Comparison of ENCODE assay signal across 17 cellular contexts in genomic region chr11:132220464-132220863, GRCh38.
A peak's percentile ranks its signal among the peaks of the same experiment; 100 is the strongest.
DNase-seq lines count a peak whose midpoint lies in the region; ATAC-seq and TF ChIP-seq lines count a peak whose summit lies in the region.
"Had no signal": no experiment of that assay in that cellular context is flagged by ENCODE, and none has a peak within 500 bp of the region (broad histone marks: within the 10 kb centered on the region; RNA-seq: fewer than 3 reads in every experiment).

No MANE protein-coding gene starts in this region.

- TF ChIP-seq POLR2A in stomach (IDR thresholded peaks at IDR 0.05), result no peak

- no peaks in the 10 kb centered on the region for H3K4me1 ChIP-seq in stomach
- no peaks in the 10 kb centered on the region for H3K4me1 ChIP-seq in upper lobe of right lung

- peaks cover 0 to 3% (median 0%) of the 10 kb centered on the region in 3 donors for H3K27me3 ChIP-seq in stomach
- no peaks in the 10 kb centered on the region for H3K27me3 ChIP-seq in upper lobe of right lung

- H3K27ac ChIP-seq in stomach, result no peak overlapping the region
- no peak overlapping the region for H3K27ac ChIP-seq in upper lobe of right lung

- DNase-seq in AG08396 (ENCODE audit: low spot score) (peak; percentile 45), LHCN-M2 (ENCODE audit: low read depth) (peak; percentile 83), epidermal melanocyte (ENCODE audit: insufficient read length, low spot score) (peak; percentile 69), myocyte (ENCODE audit: low read depth) (peak; percentile 75), stomach (no peak), upper lobe of right lung (no peak), posterior vena cava (ENCODE audit: low spot score) (no peak), NCI-H1092 (lab: John Stamatoyannopoulos, UW) (no peak)
- DNase-seq: activated naive CD4-positive, alpha-beta T cell treated with anti-CD3 and anti-CD28 coated beads, Interleukin-2, amount 10 ng/mL, durations not matched to agents 7 days and 5 days; AML-193; HCEC 1CT; KBM-7; NCI-H1694; NCI-H526; RPMI8226; stimulated activated naive CD4-positive, alpha-beta T cell; T-cell had no signal

- TF ChIP-seq CTCF in stomach (IDR thresholded peaks at IDR 0.05) (no peak), upper lobe of right lung (IDR thresholded peaks at IDR 0.05) (no peak)

- no peaks in the 10 kb centered on the region for H3K9me3 ChIP-seq in stomach
- H3K9me3 ChIP-seq in upper lobe of right lung, result no peaks in the 10 kb centered on the region

- no peak for TF ChIP-seq EP300 in stomach (IDR thresholded peaks at IDR 0.05)

- ATAC-seq in upper lobe of right lung, result no peak
- ATAC-seq: T-cell had no signal

- intact Hi-C loops in stomach (cut with DNase I; ENCODE audit: low total_unique reads) (no loop called here), upper lobe of right lung (cut with DNase I) (no loop called here), posterior vena cava (cut with DNase I) (no loop called here)

- no peak overlapping the region for H3K4me3 ChIP-seq in stomach
- no peak overlapping the region for H3K4me3 ChIP-seq in upper lobe of right lung

- 82 to 87% (median 83%) methylated on average over 1 of the region's 1 CpG for WGBS in stomach, 5 donors

- H3K36me3 ChIP-seq in stomach, result no peaks in the 10 kb centered on the region
- no peaks in the 10 kb centered on the region for H3K36me3 ChIP-seq in upper lobe of right lung

Comparison
In these comparisons a context has a peak if more than half of its experiments do, and no peak if none do; other contexts are left out.
1. DNase-seq: peak in AG08396 (single experiment), LHCN-M2 (single experiment), epidermal melanocyte (single experiment) and myocyte (single experiment); none in stomach (single experiment), upper lobe of right lung (single experiment), posterior vena cava (single experiment) and NCI-H1092 (single experiment).